ENCODE assay signal across 8 cellular contexts in genomic region chr9:90642570-90643539, GRCh38. TPM values are rescaled to one million over a fixed set of nuclear protein-coding genes. Genes with fewer than 3 reads are reported as not detected.
DNase-seq lines count a peak whose midpoint lies in the region; ATAC-seq, FAIRE-seq and TF ChIP-seq lines count a peak whose summit lies in the region.

Gene DIRAS2 (minus strand): TSS chr9:90642824. CDS start chr9:90613827, 28,997 bp downstream.

- H3K4me1 Mint-ChIP-seq in activated T-cell treated with anti-CD3 and anti-CD28 coated beads, Interleukin-2, amount 50 U/mL, for 4 hours (ENCODE audit: low read depth) = peaks cover 6% of the 10 kb centered on the region
- H3K4me1 Mint-ChIP-seq in nephron progenitor cell = peaks cover 21% of the 10 kb centered on the region

- no peaks in the 10 kb centered on the region for H3K9me3 Mint-ChIP-seq in activated T-cell treated with anti-CD3 and anti-CD28 coated beads, Interleukin-2, amount 50 U/mL, for 4 hours
- no peaks in the 10 kb centered on the region for H3K9me3 Mint-ChIP-seq in nephron progenitor cell

- in situ Hi-C loops in GM13976 (cut with MboI; ENCODE audit: low sequenced_read_pairs, unreplicated experiment) = no loop called here

- intact Hi-C loops in A673 (cut with micrococcal nuclease; ENCODE audit: unreplicated experiment) = loop anchor here (5.0 to 10.0 kb wide), 3 partner anchors 234 to 1048 kb away; no protein-coding TSS in a partner anchor

- POLR2A ChIA-PET in A673 (lab: Charles Lee; ENCODE audit: low non-redundant PET) = no interaction called here

- peaks cover 56% of the 10 kb centered on the region for H3K27me3 Mint-ChIP-seq in activated T-cell treated with anti-CD3 and anti-CD28 coated beads, Interleukin-2, amount 50 U/mL, for 4 hours (ENCODE audit: low read depth)
- H3K27me3 Mint-ChIP-seq in nephron progenitor cell (ENCODE audit: low read depth, poor library complexity) = peaks cover 39% of the 10 kb centered on the region

- no peaks in the 10 kb centered on the region for H3K4me1 ChIP-seq in A673 (ENCODE audit: insufficient read depth, low read length, poor library complexity, severe bottlenecking)

- ATAC-seq in activated T-cell treated with anti-CD3 and anti-CD28 coated beads, Interleukin-2, amount 50 U/mL, for 4 hours = peak; percentile 69 to 85
- no peak for ATAC-seq in GM21360 (IDR thresholded peaks at IDR 0.05; ENCODE audit: unreplicated experiment)

- DNase-seq in A673 (ENCODE audit: low spot score) (peak; percentile 67), GM13976 (ENCODE audit: low spot score) (peak; percentile 48), NCI-H187 (lab: John Stamatoyannopoulos, UW) (peak; percentile 65 to 84), foreskin melanocyte (peak; percentile 48), nephron progenitor cell (peak; percentile 80), urothelium cell line (ENCODE audit: low spot score) (peak; percentile 84)
- DNase-seq in activated T-cell treated with anti-CD3 and anti-CD28 coated beads, Interleukin-2, amount 50 U/mL, for 4 hours = no peak

- H3K27ac Mint-ChIP-seq in nephron progenitor cell = no peak within 1 kb of the TSS

- H3K36me3 Mint-ChIP-seq in activated T-cell treated with anti-CD3 and anti-CD28 coated beads, Interleukin-2, amount 50 U/mL, for 4 hours (ENCODE audit: insufficient read depth) = no peaks in the 10 kb centered on the region
- H3K36me3 Mint-ChIP-seq in nephron progenitor cell (ENCODE audit: low read depth) = no peaks in the 10 kb centered on the region

- no peak within 1 kb of the TSS for H3K27ac ChIP-seq in A673 (ENCODE audit: low read depth, low read length, poor library complexity, severe bottlenecking)

- CTCF ChIA-PET in A673 (lab: Charles Lee) = interaction anchor here (0.5 to 1.0 kb wide), 4 partner anchors 11 to 1045 kb away, joined by 3 to 5 read pairs (median 4); no protein-coding TSS in a partner anchor

- TF ChIP-seq CTCF in A673 (conservative IDR thresholded peaks at IDR 0.05; ENCODE audit: low read depth, low read length) (peak; percentile 61), GM13976 (IDR thresholded peaks at IDR 0.05; ENCODE audit: borderline replicate concordance, control extremely low read depth, extremely low read depth, insufficient read depth, missing control alignments) (no peak), nephron progenitor cell (IDR thresholded peaks at IDR 0.05) (peak; percentile 40)

- H3K4me3 ChIP-seq in A673 (ENCODE audit: low read depth, low read length, poor library complexity, severe bottlenecking) = peak within 1 kb of the TSS; percentile 43

- H3K27me3 ChIP-seq in A673 (replicated peaks; ENCODE audit: insufficient read depth, low read depth, low read length, poor library complexity) = peaks cover 32% of the 10 kb centered on the region

- BruUV-seq in A673 (replicated peaks; lab: Mats Ljungman, UMichigan) = no TSS peak

- peak; percentile 88 for FAIRE-seq in urothelium cell line (lab: Jason Lieb, UNC)

- peak within 1 kb of the TSS; percentile 9 for H3K4me3 Mint-ChIP-seq in activated T-cell treated with anti-CD3 and anti-CD28 coated beads, Interleukin-2, amount 50 U/mL, for 4 hours
- peak within 1 kb of the TSS; percentile 93 for H3K4me3 Mint-ChIP-seq in nephron progenitor cell

- no peaks in the 10 kb centered on the region for H3K36me3 ChIP-seq in A673 (ENCODE audit: insufficient read depth, low read length, poor library complexity, severe bottlenecking)

- H3K9me3 ChIP-seq in A673 (ENCODE audit: low read depth, low read length, poor library complexity, severe bottlenecking) = no peaks in the 10 kb centered on the region

RNA-seq across cellular contexts. Expression of gene DIRAS2, which starts in this region (rescaled TPM):
- total RNA-seq in A673 (2021) = not detected in 2 replicates
- under 1 TPM in 1 of 3 donors, not detected in 2; 0.05 TPM for total RNA-seq in activated T-cell treated with anti-CD3 and anti-CD28 coated beads, Interleukin-2, amount 50 U/mL, for 4 hours

Comparison
In these comparisons a context has a peak if more than half of its experiments do, and no peak if none do; other contexts are left out.
1. Peak in DNase-seq and H3K4me3 ChIP-seq in A673; RNA of the gene not detected or under 1 TPM.
2. Peak in ATAC-seq in activated T-cell treated with anti-CD3 and anti-CD28 coated beads, Interleukin-2, amount 50 U/mL, for 4 hours; RNA of the gene not detected or under 1 TPM.